ENCODE assay signal across 19 cellular contexts in genomic region chr11:87361891-87362290, GRCh38.
A peak's percentile ranks its signal among the peaks of the same experiment; 100 is the strongest.
DNase-seq lines count a peak whose midpoint lies in the region; ATAC-seq lines count a peak whose summit lies in the region.
"Had no signal": no experiment of that assay in that cellular context is flagged by ENCODE, and none has a peak within 500 bp of the region (broad histone marks: within the 10 kb centered on the region; RNA-seq: fewer than 3 reads in every experiment).

No MANE protein-coding gene starts in this region.

- DNase-seq in Ammon's horn (ENCODE audit: low spot score) = peak; percentile 14
- DNase-seq in SJCRH30 = peak; percentile 47 to 81
- DNase-seq in myocyte (ENCODE audit: low read depth) = peak; percentile 50
- peak; percentile 57 for DNase-seq in superior temporal gyrus (ENCODE audit: extremely low spot score)
- no peak for DNase-seq in Kasumi-1 (lab: John Stamatoyannopoulos, UW)
- DNase-seq: BE2C; Calu3; CD4-positive, alpha-beta memory T cell; COR-L47; DMS53; DMS79 treated with DMSO at 0.1 percent for 48 hours; GF-D8; H9 had no signal

- H3K4me1 ChIP-seq in SJCRH30 = peaks cover 14% of the 10 kb centered on the region
- H3K4me1 ChIP-seq: BE2C; BLaER1 treated with 17β-estradiol and CSF1 and Interleukin-3, amounts not matched to agents 10 nM and 100 nM had no signal

- no peaks in the 10 kb centered on the region for H3K36me3 ChIP-seq in SJCRH30
- H3K36me3 ChIP-seq: BE2C; BLaER1 treated with 17β-estradiol and CSF1 and Interleukin-3, amounts not matched to agents 10 nM and 100 nM had no signal

- no peak overlapping the region for H3K27ac ChIP-seq in SJCRH30
- H3K27ac ChIP-seq: 22Rv1; BLaER1 treated with 17β-estradiol and CSF1 and Interleukin-3, amounts not matched to agents 10 nM and 100 nM had no signal

- H3K4me3 ChIP-seq in SJCRH30 = no peak overlapping the region
- H3K4me3 ChIP-seq: BLaER1 treated with 17β-estradiol and CSF1 and Interleukin-3, amounts not matched to agents 10 nM and 100 nM; GM23338 had no signal

- no peaks in the 10 kb centered on the region for H3K27me3 ChIP-seq in SJCRH30
- H3K27me3 ChIP-seq: BE2C; BLaER1 treated with 17β-estradiol and CSF1 and Interleukin-3, amounts not matched to agents 10 nM and 100 nM had no signal

- ATAC-seq in GM18519 (IDR thresholded peaks at IDR 0.05; ENCODE audit: low FRiP score, unreplicated experiment) (no peak), GM18909 (IDR thresholded peaks at IDR 0.05; ENCODE audit: poor library complexity, unreplicated experiment) (no peak)
- ATAC-seq: GM23338, HCT116 had no signal

- H3K9me3 ChIP-seq in SJCRH30 (replicated peaks) = no peaks in the 10 kb centered on the region
- H3K9me3 ChIP-seq: BE2C; BLaER1 treated with 17β-estradiol and CSF1 and Interleukin-3, amounts not matched to agents 10 nM and 100 nM had no signal

Comparison
In these comparisons a context has a peak if more than half of its experiments do, and no peak if none do; other contexts are left out.
1. DNase-seq: peak in Ammon's horn (single experiment), SJCRH30 (2 of 2), myocyte (single experiment) and superior temporal gyrus (single experiment); none in Kasumi-1 (0 of 2).